8 cellular contexts compared by ENCODE assay signal in genomic region chr19:4815426-4816387, GRCh38. TPM values are rescaled to one million over a fixed set of nuclear protein-coding genes. Genes with fewer than 3 reads are reported as not detected.
DNase-seq lines count a peak whose midpoint lies in the region; ATAC-seq and TF ChIP-seq lines count a peak whose summit lies in the region.

No MANE protein-coding gene starts in this region.

- H3K27ac Mint-ChIP-seq in progenitor cell of endocrine pancreas: peak overlapping the region; percentile 43

- H3K9me3 Mint-ChIP-seq in progenitor cell of endocrine pancreas (ENCODE audit: low read depth): peaks cover 6% of the 10 kb centered on the region

- peak overlapping the region in 6 of 10 donors; percentile 36 to 82 (median 56) for H3K27ac ChIP-seq in heart right ventricle
- H3K27ac ChIP-seq in upper lobe of right lung: peak overlapping the region; percentile 76

- intact Hi-C loops in heart right ventricle (cut with DNase I) (loop anchor here in 1 of 10 donors (2.0 kb wide), 1 partner anchor 15 kb away; the partner anchor contains the start of gene TICAM1), upper lobe of right lung (cut with DNase I) (no loop called here)

- 42 to 43% methylated on average over 35 to 36 of the region's 36 CpGs for WGBS in heart right ventricle, 2 donors

- DNase-seq in NCI-H1694 treated with DMSO at 0.1 percent for 48 hours (lab: John Stamatoyannopoulos, UW): peak; percentile 53
- peak; percentile 36 to 73 (median 62) for DNase-seq in T-helper 1 cell
- peak; percentile 91 for DNase-seq in amniotic epithelial cell (ENCODE audit: low read depth)
- peak; percentile 78 to 94 for DNase-seq in heart right ventricle
- peak; percentile 63 for DNase-seq in progenitor cell of endocrine pancreas (ENCODE audit: low spot score, unreplicated experiment)
- DNase-seq in upper lobe of right lung: peak; percentile 90

- peak overlapping the region; percentile 69 for H3K4me3 Mint-ChIP-seq in progenitor cell of endocrine pancreas (ENCODE audit: low read depth)

- H3K9me3 ChIP-seq in heart right ventricle (no peaks in the 10 kb centered on the region), upper lobe of right lung (no peaks in the 10 kb centered on the region)

- TF ChIP-seq CTCF in heart right ventricle (IDR thresholded peaks at IDR 0.05): no peak
- TF ChIP-seq CTCF in progenitor cell of endocrine pancreas (IDR thresholded peaks at IDR 0.05; ENCODE audit: unreplicated experiment): no peak
- no peak for TF ChIP-seq CTCF in upper lobe of right lung (IDR thresholded peaks at IDR 0.05)

- no peaks in the 10 kb centered on the region for H3K27me3 ChIP-seq in heart right ventricle
- no peaks in the 10 kb centered on the region for H3K27me3 ChIP-seq in upper lobe of right lung

- H3K36me3 ChIP-seq in heart right ventricle (peaks cover 0 to 41% (median 16%) of the 10 kb centered on the region in 9 donors), upper lobe of right lung (peaks cover 11% of the 10 kb centered on the region)

- H3K4me1 Mint-ChIP-seq in progenitor cell of endocrine pancreas (ENCODE audit: low read depth): peaks cover 1% of the 10 kb centered on the region

- H3K27me3 Mint-ChIP-seq in progenitor cell of endocrine pancreas: no peaks in the 10 kb centered on the region

- ATAC-seq in GM18909 (IDR thresholded peaks at IDR 0.05; ENCODE audit: poor library complexity, unreplicated experiment) (peak; percentile 51), heart right ventricle (peak; percentile 81 to 96 (median 94)), upper lobe of right lung (peak; percentile 93), GM18867 (IDR thresholded peaks at IDR 0.05; ENCODE audit: unreplicated experiment) (no peak)

- H3K4me3 ChIP-seq in heart right ventricle (peak overlapping the region in 7 of 10 donors; percentile 9 to 42 (median 30)), upper lobe of right lung (peak overlapping the region; percentile 35)

- peaks cover 6 to 42% (median 19%) of the 10 kb centered on the region in 9 donors for H3K4me1 ChIP-seq in heart right ventricle
- peaks cover 16% of the 10 kb centered on the region for H3K4me1 ChIP-seq in upper lobe of right lung

- peaks cover 9% of the 10 kb centered on the region for H3K36me3 Mint-ChIP-seq in progenitor cell of endocrine pancreas (ENCODE audit: insufficient read depth)

RNA-seq across cellular contexts. Expression of gene TICAM1, which starts 15.8 kb away (rescaled TPM):
- total RNA-seq in heart right ventricle (10 to 100 TPM in 1 of 10 donors, 1 to 10 TPM in 9; 4.5 to 11.1 (median 6.9) TPM), progenitor cell of endocrine pancreas (3.4 and 4.0 TPM in 2 replicates), upper lobe of right lung (16.6 TPM)
- 1 to 10 TPM; 6.3 to 6.4 TPM for polyA plus RNA-seq in heart right ventricle

RNA-seq across cellular contexts. Expression of gene FEM1A, which starts 24.2 kb away (rescaled TPM):
- total RNA-seq in heart right ventricle (10 to 100 TPM; 36.5 to 51.6 (median 48.1) TPM), progenitor cell of endocrine pancreas (12.5 and 13.0 TPM in 2 replicates), upper lobe of right lung (12.4 TPM)
- 10 to 100 TPM; 14.4 to 17.3 TPM for polyA plus RNA-seq in heart right ventricle

RNA-seq across cellular contexts. Expression of gene PLIN3, which starts 51.8 kb away (rescaled TPM):
- total RNA-seq in heart right ventricle (10 to 100 TPM; 16.3 to 52.9 (median 26.0) TPM), progenitor cell of endocrine pancreas (40.0 and 43.6 TPM in 2 replicates), upper lobe of right lung (31.9 TPM)
- polyA plus RNA-seq in heart right ventricle: 10 to 100 TPM in 1 of 2 donors, 1 to 10 TPM in 1; 7.2 to 47.0 TPM
